In the genomic region with DNA sequence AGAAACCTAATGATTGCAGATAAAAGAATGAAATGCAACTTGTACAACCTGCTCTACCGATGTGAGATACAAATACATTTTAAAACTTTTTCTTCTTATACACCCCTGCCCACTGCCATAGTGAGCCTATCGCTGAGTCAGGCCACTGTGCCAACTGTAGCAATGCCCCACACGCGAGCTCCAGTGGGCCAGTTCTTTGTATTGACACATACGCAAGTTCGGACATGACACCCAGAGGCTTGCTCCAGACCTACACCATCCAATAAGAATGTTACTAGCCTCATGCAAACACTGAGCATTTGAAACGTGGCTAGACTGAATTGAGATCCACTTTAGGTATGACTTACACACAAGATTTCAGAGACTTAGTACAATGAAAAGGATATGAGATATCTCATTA, we compare ENCODE assay signal across 25 cellular contexts.
"Had no signal": no experiment of that assay in that cellular context is flagged by ENCODE, and none has a peak within 500 bp of the region (broad histone marks: within the 10 kb centered on the region; RNA-seq: fewer than 3 reads in every experiment).

No MANE protein-coding gene starts in this region.

- H3K4me3 Mint-ChIP-seq: activated CD4-positive, alpha-beta memory T cell treated with anti-CD3 and anti-CD28 coated beads, Interleukin-2, amount 10 ng/mL, durations not matched to agents 7 days and 5 days; activated CD4-positive, alpha-beta T cell treated with anti-CD3 and anti-CD28 coated beads, Interleukin-2, amount 10 ng/mL, durations not matched to agents 24 days and 14 days; activated T-helper 1 cell treated with anti-CD3 and anti-CD28 coated beads, Interleukin-12 subunit alpha, Interleukin-12 subunit beta, Interleukin-2, Interleukin-4 antibody, amounts not matched to agents 30 ng/mL and 10 ng/mL and 1 ng/mL, durations not matched to agents 14 hours and 24 hours and 36 hours; memory B cell had no signal

- H3K27me3 ChIP-seq: adrenal gland, ascending aorta, brain microvascular endothelial cell, heart left ventricle, neutrophil, thyroid gland, upper lobe of right lung had no signal

- H3K27ac ChIP-seq: adrenal gland, ascending aorta, brain microvascular endothelial cell, heart left ventricle, neutrophil, ovary, prostate gland, thyroid gland, upper lobe of right lung had no signal

- H3K9me3 ChIP-seq: adrenal gland, ascending aorta, heart left ventricle, neutrophil, ovary, prostate gland, thyroid gland, upper lobe of right lung had no signal

- H3K4me1 ChIP-seq: adrenal gland, prostate gland, upper lobe of right lung had no signal

- DNase-seq: activated CD4-positive, alpha-beta memory T cell treated with anti-CD3 and anti-CD28 coated beads, Interleukin-2, amount 10 ng/mL, durations not matched to agents 7 days and 5 days; activated CD4-positive, alpha-beta T cell treated with anti-CD3 and anti-CD28 coated beads, Interleukin-2, amount 10 ng/mL, durations not matched to agents 24 days and 14 days; activated CD4-positive, CD25-positive, alpha-beta regulatory T cell; activated gamma-delta T cell treated with Interleukin-2 at 50 U/mL for 16 hours; adrenal gland; brain microvascular endothelial cell; central memory CD4-positive, alpha-beta T cell; effector memory CD4-positive, alpha-beta T cell; heart left ventricle; left ventricle myocardium superior; ovary; stimulated activated CD4-positive, alpha-beta T cell treated with anti-CD3 and anti-CD28 coated beads, Interleukin-2, amount 100 ng/mL, for 48 hours; stimulated activated CD8-positive, alpha-beta memory T cell treated with anti-CD3 and anti-CD28 coated beads, Interleukin-4, amount 100 ng/mL, for 48 hours; stimulated activated naive CD4-positive, alpha-beta T cell treated with Interleukin-2 at 50 U/mL for 16 hours; substantia nigra; T1000; thyroid gland; upper lobe of right lung had no signal

- H3K4me3 ChIP-seq: adrenal gland, ascending aorta, heart left ventricle, ovary, prostate gland, thyroid gland, upper lobe of right lung had no signal

- ATAC-seq: heart left ventricle, left ventricle myocardium superior, upper lobe of right lung had no signal

- H3K27me3 Mint-ChIP-seq: activated CD4-positive, alpha-beta memory T cell treated with anti-CD3 and anti-CD28 coated beads, Interleukin-2, amount 10 ng/mL, durations not matched to agents 7 days and 5 days; activated CD4-positive, alpha-beta T cell treated with anti-CD3 and anti-CD28 coated beads, Interleukin-2, amount 10 ng/mL, durations not matched to agents 24 days and 14 days; activated naive CD8-positive, alpha-beta T cell; memory B cell; natural killer cell treated with Interleukin-12 subunit alpha and Interleukin-12 subunit beta and Interleukin-15 and Interleukin-18, amount 100 ng/mL, for 72 hours had no signal

- H3K36me3 ChIP-seq: adrenal gland, ascending aorta, brain microvascular endothelial cell, heart left ventricle, ovary, prostate gland, thyroid gland, upper lobe of right lung had no signal

- H3K9me3 Mint-ChIP-seq: activated CD4-positive, alpha-beta memory T cell treated with anti-CD3 and anti-CD28 coated beads, Interleukin-2, amount 10 ng/mL, durations not matched to agents 7 days and 5 days; activated CD4-positive, alpha-beta T cell treated with anti-CD3 and anti-CD28 coated beads, Interleukin-2, amount 10 ng/mL, durations not matched to agents 24 days and 14 days; activated T-helper 1 cell treated with anti-CD3 and anti-CD28 coated beads, Interleukin-12 subunit alpha, Interleukin-12 subunit beta, Interleukin-2, Interleukin-4 antibody, amounts not matched to agents 30 ng/mL and 10 ng/mL and 1 ng/mL, durations not matched to agents 14 hours and 24 hours and 36 hours; memory B cell; natural killer cell treated with Interleukin-12 subunit alpha and Interleukin-12 subunit beta and Interleukin-15 and Interleukin-18, amount 100 ng/mL, for 72 hours had no signal

- H3K27ac Mint-ChIP-seq: activated CD4-positive, alpha-beta memory T cell treated with anti-CD3 and anti-CD28 coated beads, Interleukin-2, amount 10 ng/mL, durations not matched to agents 7 days and 5 days had no signal
